In the genomic region with DNA sequence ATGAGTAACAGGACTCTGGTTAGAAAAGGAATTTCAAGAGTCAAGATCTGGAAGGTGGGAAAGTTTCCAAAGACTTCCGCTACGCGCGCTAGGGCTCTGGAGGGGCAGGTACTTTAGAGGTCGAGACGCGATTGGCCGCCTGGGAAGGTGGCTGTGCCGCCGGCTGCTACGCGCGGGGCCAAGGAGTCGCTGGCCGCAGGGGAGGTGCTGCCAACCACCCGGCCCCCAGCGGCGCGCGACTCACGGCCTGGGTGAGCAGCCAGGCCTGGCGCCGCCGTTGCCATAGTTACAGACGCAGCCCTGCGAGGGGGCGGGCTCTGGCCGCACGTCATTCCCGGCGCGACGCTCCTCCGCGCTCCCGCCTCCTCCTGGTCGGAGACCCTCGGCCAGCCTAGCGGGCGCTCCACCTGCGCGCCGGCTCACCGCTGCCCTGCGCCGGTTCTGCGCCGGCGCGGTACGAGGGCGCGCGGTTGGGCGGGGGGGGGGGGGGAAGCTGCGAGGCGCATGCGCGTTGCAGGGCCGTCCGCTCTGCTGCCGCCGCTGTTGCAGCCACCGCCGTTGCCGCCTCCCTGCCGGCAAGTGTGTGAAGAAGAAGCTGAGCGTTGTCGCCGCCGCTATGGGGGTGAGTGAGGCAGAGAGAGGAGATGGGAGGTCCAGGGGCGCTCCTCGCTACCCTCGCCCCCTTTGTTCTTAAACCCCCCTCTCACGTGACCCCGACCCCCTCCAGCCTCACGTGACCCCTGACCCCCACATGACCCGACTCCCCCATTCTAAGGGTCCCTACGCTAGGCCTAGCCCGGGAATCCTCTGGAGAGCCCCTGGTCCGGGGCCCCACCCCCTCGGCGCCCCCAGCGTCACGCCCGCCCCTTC, we compare ENCODE assay signal across 1 cellular context.
TF ChIP-seq lines count a peak whose summit lies in the region.

A gene (plus strand): TSS at position 522 of the 870 bp plus-strand sequence. CDS start 95 bp downstream, at position 617.

TF ChIP-seq in K562, 482 proteins besides CTCF, POLR2A, EP300 and RAD21 (continued from another document and continues in another):
- TF ChIP-seq, protein P1, sequence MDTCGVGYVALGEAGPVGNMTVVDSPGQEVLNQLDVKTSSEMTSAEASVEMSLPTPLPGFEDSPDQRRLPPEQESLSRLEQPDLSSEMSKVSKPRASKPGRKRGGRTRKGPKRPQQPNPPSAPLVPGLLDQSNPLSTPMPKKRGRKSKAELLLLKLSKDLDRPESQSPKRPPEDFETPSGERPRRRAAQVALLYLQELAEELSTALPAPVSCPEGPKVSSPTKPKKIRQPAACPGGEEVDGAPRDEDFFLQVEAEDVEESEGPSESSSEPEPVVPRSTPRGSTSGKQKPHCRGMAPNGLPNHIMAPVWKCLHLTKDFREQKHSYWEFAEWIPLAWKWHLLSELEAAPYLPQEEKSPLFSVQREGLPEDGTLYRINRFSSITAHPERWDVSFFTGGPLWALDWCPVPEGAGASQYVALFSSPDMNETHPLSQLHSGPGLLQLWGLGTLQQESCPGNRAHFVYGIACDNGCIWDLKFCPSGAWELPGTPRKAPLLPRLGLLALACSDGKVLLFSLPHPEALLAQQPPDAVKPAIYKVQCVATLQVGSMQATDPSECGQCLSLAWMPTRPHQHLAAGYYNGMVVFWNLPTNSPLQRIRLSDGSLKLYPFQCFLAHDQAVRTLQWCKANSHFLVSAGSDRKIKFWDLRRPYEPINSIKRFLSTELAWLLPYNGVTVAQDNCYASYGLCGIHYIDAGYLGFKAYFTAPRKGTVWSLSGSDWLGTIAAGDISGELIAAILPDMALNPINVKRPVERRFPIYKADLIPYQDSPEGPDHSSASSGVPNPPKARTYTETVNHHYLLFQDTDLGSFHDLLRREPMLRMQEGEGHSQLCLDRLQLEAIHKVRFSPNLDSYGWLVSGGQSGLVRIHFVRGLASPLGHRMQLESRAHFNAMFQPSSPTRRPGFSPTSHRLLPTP (IDR thresholded peaks at IDR 0.05; ENCODE audit: borderline replicate concordance, extremely low read depth, insufficient read length), result no peak
- TF ChIP-seq ZNF41 (CRISPR knock-in tag; conservative IDR thresholded peaks at IDR 0.05), result no peak
- no peak for TF ChIP-seq MEF2A (IDR thresholded peaks at IDR 0.05; ENCODE audit: control insufficient read depth, low read depth, low read length)
- no peak for TF ChIP-seq BRCA1 (IDR thresholded peaks at IDR 0.05)
- no peak for TF ChIP-seq BRCA1 (CRISPR knock-in tag; IDR thresholded peaks at IDR 0.05)
- TF ChIP-seq SRSF9 (IDR thresholded peaks at IDR 0.05; ENCODE audit: borderline replicate concordance, low read depth, low read length), result no peak
- TF ChIP-seq ZNF785 (CRISPR knock-in tag; IDR thresholded peaks at IDR 0.05), result no peak
- no peak for TF ChIP-seq RBM14 (IDR thresholded peaks at IDR 0.05; ENCODE audit: borderline replicate concordance, insufficient read depth, low read depth, low read length)
- TF ChIP-seq, protein P2, sequence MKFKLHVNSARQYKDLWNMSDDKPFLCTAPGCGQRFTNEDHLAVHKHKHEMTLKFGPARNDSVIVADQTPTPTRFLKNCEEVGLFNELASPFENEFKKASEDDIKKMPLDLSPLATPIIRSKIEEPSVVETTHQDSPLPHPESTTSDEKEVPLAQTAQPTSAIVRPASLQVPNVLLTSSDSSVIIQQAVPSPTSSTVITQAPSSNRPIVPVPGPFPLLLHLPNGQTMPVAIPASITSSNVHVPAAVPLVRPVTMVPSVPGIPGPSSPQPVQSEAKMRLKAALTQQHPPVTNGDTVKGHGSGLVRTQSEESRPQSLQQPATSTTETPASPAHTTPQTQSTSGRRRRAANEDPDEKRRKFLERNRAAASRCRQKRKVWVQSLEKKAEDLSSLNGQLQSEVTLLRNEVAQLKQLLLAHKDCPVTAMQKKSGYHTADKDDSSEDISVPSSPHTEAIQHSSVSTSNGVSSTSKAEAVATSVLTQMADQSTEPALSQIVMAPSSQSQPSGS (CRISPR knock-in tag; IDR thresholded peaks at IDR 0.05), result no peak
- TF ChIP-seq, protein P3, sequence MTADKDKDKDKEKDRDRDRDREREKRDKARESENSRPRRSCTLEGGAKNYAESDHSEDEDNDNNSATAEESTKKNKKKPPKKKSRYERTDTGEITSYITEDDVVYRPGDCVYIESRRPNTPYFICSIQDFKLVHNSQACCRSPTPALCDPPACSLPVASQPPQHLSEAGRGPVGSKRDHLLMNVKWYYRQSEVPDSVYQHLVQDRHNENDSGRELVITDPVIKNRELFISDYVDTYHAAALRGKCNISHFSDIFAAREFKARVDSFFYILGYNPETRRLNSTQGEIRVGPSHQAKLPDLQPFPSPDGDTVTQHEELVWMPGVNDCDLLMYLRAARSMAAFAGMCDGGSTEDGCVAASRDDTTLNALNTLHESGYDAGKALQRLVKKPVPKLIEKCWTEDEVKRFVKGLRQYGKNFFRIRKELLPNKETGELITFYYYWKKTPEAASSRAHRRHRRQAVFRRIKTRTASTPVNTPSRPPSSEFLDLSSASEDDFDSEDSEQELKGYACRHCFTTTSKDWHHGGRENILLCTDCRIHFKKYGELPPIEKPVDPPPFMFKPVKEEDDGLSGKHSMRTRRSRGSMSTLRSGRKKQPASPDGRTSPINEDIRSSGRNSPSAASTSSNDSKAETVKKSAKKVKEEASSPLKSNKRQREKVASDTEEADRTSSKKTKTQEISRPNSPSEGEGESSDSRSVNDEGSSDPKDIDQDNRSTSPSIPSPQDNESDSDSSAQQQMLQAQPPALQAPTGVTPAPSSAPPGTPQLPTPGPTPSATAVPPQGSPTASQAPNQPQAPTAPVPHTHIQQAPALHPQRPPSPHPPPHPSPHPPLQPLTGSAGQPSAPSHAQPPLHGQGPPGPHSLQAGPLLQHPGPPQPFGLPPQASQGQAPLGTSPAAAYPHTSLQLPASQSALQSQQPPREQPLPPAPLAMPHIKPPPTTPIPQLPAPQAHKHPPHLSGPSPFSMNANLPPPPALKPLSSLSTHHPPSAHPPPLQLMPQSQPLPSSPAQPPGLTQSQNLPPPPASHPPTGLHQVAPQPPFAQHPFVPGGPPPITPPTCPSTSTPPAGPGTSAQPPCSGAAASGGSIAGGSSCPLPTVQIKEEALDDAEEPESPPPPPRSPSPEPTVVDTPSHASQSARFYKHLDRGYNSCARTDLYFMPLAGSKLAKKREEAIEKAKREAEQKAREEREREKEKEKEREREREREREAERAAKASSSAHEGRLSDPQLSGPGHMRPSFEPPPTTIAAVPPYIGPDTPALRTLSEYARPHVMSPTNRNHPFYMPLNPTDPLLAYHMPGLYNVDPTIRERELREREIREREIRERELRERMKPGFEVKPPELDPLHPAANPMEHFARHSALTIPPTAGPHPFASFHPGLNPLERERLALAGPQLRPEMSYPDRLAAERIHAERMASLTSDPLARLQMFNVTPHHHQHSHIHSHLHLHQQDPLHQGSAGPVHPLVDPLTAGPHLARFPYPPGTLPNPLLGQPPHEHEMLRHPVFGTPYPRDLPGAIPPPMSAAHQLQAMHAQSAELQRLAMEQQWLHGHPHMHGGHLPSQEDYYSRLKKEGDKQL (CRISPR knock-in tag; IDR thresholded peaks at IDR 0.05; ENCODE audit: borderline replicate concordance), result no peak
- no peak for TF ChIP-seq ADNP (tag; IDR thresholded peaks at IDR 0.05)
- no peak for TF ChIP-seq MBD2 (IDR thresholded peaks at IDR 0.05; ENCODE audit: borderline replicate concordance, low read depth)
- TF ChIP-seq PRMT5 (CRISPR knock-in tag; IDR thresholded peaks at IDR 0.05), result no peak
- TF ChIP-seq ILF3 (IDR thresholded peaks at IDR 0.05; ENCODE audit: borderline replicate concordance), result no peak
- TF ChIP-seq ZFP30 (CRISPR knock-in tag; IDR thresholded peaks at IDR 0.05; ENCODE audit: borderline replicate concordance), result no peak
- TF ChIP-seq, protein P4, sequence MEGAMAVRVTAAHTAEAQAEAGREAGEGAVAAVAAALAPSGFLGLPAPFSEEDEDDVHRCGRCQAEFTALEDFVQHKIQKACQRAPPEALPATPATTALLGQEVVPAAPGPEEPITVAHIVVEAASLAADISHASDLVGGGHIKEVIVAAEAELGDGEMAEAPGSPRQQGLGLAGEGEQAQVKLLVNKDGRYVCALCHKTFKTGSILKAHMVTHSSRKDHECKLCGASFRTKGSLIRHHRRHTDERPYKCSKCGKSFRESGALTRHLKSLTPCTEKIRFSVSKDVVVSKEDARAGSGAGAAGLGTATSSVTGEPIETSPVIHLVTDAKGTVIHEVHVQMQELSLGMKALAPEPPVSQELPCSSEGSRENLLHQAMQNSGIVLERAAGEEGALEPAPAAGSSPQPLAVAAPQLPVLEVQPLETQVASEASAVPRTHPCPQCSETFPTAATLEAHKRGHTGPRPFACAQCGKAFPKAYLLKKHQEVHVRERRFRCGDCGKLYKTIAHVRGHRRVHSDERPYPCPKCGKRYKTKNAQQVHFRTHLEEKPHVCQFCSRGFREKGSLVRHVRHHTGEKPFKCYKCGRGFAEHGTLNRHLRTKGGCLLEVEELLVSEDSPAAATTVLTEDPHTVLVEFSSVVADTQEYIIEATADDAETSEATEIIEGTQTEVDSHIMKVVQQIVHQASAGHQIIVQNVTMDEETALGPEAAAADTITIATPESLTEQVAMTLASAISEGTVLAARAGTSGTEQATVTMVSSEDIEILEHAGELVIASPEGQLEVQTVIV (CRISPR knock-in tag; IDR thresholded peaks at IDR 0.05; ENCODE audit: borderline replicate concordance), result no peak
- TF ChIP-seq MAFF (IDR thresholded peaks at IDR 0.05; ENCODE audit: low read length), result no peak
- TF ChIP-seq GABPA (tag; conservative IDR thresholded peaks at IDR 0.05; ENCODE audit: low read depth), result 0 out of 2 replicates have a peak, but pooled peaks have one; percentile 27
- TF ChIP-seq, protein P5, sequence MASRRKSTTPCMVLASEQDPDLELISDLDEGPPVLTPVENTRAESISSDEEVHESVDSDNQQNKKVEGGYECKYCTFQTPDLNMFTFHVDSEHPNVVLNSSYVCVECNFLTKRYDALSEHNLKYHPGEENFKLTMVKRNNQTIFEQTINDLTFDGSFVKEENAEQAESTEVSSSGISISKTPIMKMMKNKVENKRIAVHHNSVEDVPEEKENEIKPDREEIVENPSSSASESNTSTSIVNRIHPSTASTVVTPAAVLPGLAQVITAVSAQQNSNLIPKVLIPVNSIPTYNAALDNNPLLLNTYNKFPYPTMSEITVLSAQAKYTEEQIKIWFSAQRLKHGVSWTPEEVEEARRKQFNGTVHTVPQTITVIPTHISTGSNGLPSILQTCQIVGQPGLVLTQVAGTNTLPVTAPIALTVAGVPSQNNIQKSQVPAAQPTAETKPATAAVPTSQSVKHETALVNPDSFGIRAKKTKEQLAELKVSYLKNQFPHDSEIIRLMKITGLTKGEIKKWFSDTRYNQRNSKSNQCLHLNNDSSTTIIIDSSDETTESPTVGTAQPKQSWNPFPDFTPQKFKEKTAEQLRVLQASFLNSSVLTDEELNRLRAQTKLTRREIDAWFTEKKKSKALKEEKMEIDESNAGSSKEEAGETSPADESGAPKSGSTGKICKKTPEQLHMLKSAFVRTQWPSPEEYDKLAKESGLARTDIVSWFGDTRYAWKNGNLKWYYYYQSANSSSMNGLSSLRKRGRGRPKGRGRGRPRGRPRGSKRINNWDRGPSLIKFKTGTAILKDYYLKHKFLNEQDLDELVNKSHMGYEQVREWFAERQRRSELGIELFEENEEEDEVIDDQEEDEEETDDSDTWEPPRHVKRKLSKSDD (conservative IDR thresholded peaks at IDR 0.05; ENCODE audit: low read length), result no peak
- TF ChIP-seq GTF2E2 (tag; IDR thresholded peaks at IDR 0.05), result no peak
- no peak for TF ChIP-seq SNRNP70 (optimal IDR thresholded peaks at IDR 0.05; ENCODE audit: low read depth, low read length)
- no peak for TF ChIP-seq BRD9 (IDR thresholded peaks at IDR 0.05; ENCODE audit: low read depth, partially characterized antibody)
- no peak for TF ChIP-seq PML (IDR thresholded peaks at IDR 0.05; ENCODE audit: low read length)
- TF ChIP-seq, protein P6, sequence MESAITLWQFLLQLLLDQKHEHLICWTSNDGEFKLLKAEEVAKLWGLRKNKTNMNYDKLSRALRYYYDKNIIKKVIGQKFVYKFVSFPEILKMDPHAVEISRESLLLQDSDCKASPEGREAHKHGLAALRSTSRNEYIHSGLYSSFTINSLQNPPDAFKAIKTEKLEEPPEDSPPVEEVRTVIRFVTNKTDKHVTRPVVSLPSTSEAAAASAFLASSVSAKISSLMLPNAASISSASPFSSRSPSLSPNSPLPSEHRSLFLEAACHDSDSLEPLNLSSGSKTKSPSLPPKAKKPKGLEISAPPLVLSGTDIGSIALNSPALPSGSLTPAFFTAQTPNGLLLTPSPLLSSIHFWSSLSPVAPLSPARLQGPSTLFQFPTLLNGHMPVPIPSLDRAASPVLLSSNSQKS (CRISPR knock-in tag; IDR thresholded peaks at IDR 0.05), result no peak
- TF ChIP-seq, protein P7, sequence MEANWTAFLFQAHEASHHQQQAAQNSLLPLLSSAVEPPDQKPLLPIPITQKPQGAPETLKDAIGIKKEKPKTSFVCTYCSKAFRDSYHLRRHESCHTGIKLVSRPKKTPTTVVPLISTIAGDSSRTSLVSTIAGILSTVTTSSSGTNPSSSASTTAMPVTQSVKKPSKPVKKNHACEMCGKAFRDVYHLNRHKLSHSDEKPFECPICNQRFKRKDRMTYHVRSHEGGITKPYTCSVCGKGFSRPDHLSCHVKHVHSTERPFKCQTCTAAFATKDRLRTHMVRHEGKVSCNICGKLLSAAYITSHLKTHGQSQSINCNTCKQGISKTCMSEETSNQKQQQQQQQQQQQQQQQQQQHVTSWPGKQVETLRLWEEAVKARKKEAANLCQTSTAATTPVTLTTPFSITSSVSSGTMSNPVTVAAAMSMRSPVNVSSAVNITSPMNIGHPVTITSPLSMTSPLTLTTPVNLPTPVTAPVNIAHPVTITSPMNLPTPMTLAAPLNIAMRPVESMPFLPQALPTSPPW (CRISPR knock-in tag; IDR thresholded peaks at IDR 0.05), result peak; percentile 100
- no peak for TF ChIP-seq ZNF311 (CRISPR knock-in tag; IDR thresholded peaks at IDR 0.05)
- no peak for TF ChIP-seq RFX7 (CRISPR knock-in tag; IDR thresholded peaks at IDR 0.05)
- TF ChIP-seq RBM39 (optimal IDR thresholded peaks at IDR 0.05; ENCODE audit: low read depth, low read length), result no peak
- peak; percentile 45; the same call in 1 of the 2 replicates for TF ChIP-seq NR2C2 (CRISPR knock-in tag; IDR thresholded peaks at IDR 0.05)
- TF ChIP-seq NR2C2 (tag; IDR thresholded peaks at IDR 0.05), result peak; percentile 95
- peak; percentile 56; the same call in 1 of the 2 replicates for TF ChIP-seq MTA3 (IDR thresholded peaks at IDR 0.05; ENCODE audit: borderline replicate concordance)
- no peak for TF ChIP-seq DPF2 (IDR thresholded peaks at IDR 0.05)
- TF ChIP-seq CXXC5 (CRISPR knock-in tag; IDR thresholded peaks at IDR 0.05), result peak; percentile 90
- TF ChIP-seq BCL6 (CRISPR knock-in tag; IDR thresholded peaks at IDR 0.05), result no peak
- TF ChIP-seq, protein P8, sequence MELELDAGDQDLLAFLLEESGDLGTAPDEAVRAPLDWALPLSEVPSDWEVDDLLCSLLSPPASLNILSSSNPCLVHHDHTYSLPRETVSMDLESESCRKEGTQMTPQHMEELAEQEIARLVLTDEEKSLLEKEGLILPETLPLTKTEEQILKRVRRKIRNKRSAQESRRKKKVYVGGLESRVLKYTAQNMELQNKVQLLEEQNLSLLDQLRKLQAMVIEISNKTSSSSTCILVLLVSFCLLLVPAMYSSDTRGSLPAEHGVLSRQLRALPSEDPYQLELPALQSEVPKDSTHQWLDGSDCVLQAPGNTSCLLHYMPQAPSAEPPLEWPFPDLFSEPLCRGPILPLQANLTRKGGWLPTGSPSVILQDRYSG (tag; conservative IDR thresholded peaks at IDR 0.05; ENCODE audit: low read depth), result no peak
- no peak for TF ChIP-seq POLR2AphosphoS5 (IDR thresholded peaks at IDR 0.05; ENCODE audit: control insufficient read depth, insufficient read depth, low read depth, low read length)
- TF ChIP-seq HOXB6 (CRISPR knock-in tag; IDR thresholded peaks at IDR 0.05; ENCODE audit: borderline replicate concordance), result no peak
- TF ChIP-seq CBX5 (IDR thresholded peaks at IDR 0.05; ENCODE audit: borderline replicate concordance, low read depth), result no peak
- TF ChIP-seq MTF1 (CRISPR knock-in tag; IDR thresholded peaks at IDR 0.05; ENCODE audit: borderline replicate concordance), result no peak
- no peak for TF ChIP-seq ZNF165 (CRISPR knock-in tag; IDR thresholded peaks at IDR 0.05; ENCODE audit: borderline replicate concordance)
- TF ChIP-seq ZNF668 (CRISPR knock-in tag; IDR thresholded peaks at IDR 0.05), result no peak
- no peak for TF ChIP-seq ZNF431 (CRISPR knock-in tag; IDR thresholded peaks at IDR 0.05)
